In the genomic region with DNA sequence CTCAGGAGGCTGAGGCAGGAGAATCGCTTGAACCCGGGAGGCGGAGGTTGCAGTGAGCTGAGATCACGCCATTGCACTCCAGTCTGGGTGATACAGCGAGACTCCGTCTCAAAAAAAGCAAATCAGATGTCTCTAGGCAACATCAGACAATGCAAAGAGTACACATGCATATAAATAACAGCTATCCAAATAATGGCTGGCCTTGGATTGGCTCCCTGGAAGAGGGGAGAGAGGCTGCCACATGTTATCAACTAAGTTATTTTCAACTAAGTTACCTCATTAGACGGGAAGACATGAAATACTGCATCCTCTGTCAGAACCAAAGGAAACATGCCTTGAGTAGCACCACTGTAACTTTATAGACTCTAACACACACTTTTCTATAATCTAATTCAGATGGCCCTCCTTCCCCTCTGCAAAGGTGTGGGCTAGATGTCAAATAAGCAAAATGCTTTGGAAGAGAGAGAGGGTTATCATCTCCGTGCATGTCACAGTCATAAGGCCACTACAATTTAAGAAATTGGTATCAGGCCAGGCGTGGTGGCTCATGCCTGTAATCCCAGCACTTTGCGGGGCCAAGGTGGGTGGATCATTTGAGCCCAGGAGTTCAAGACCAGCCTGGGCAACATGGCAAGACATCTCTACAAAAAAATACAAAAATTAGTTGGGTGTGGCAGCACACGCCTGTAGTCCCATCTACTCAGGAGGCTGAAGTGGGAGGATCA, we compare ENCODE assay signal across 22 cellular contexts. TPM values are rescaled to one million over a fixed set of nuclear protein-coding genes. Genes with fewer than 3 reads are reported as not detected.
DNase-seq lines count a peak whose midpoint lies in the region; ATAC-seq and TF ChIP-seq lines count a peak whose summit lies in the region.
"Had no signal": no experiment of that assay in that cellular context is flagged by ENCODE, and none has a peak within 500 bp of the region (broad histone marks: within the 10 kb centered on the region; RNA-seq: fewer than 3 reads in every experiment).

No MANE protein-coding gene starts in this region.

- no peaks in the 10 kb centered on the region for H3K9me3 Mint-ChIP-seq in CD8-positive, alpha-beta T cell
- no peaks in the 10 kb centered on the region for H3K9me3 Mint-ChIP-seq in activated T-helper 1 cell treated with anti-CD3 and anti-CD28 coated beads, Interleukin-12 subunit alpha, Interleukin-12 subunit beta, Interleukin-2, Interleukin-4 antibody, amounts not matched to agents 30 ng/mL and 10 ng/mL and 1 ng/mL, durations not matched to agents 14 hours and 24 hours and 36 hours
- H3K9me3 Mint-ChIP-seq in nephron (peaks cover 4% of the 10 kb centered on the region), mesothelial cell of epicardium (no peaks in the 10 kb centered on the region)

- ATAC-seq in CD8-positive, alpha-beta T cell = no peak
- peak; percentile 71 to 75 for ATAC-seq in left cardiac atrium
- ATAC-seq: HepG2, K562 had no signal

- H3K4me1 ChIP-seq in CD8-positive, alpha-beta T cell (ENCODE audit: insufficient read depth, low read length) = peaks cover 67% of the 10 kb centered on the region

- no peak overlapping the region for H3K4me3 Mint-ChIP-seq in CD8-positive, alpha-beta T cell
- H3K4me3 Mint-ChIP-seq in activated T-helper 1 cell treated with anti-CD3 and anti-CD28 coated beads, Interleukin-12 subunit alpha, Interleukin-12 subunit beta, Interleukin-2, Interleukin-4 antibody, amounts not matched to agents 30 ng/mL and 10 ng/mL and 1 ng/mL, durations not matched to agents 14 hours and 24 hours and 36 hours = no peak overlapping the region
- no peak overlapping the region for H3K4me3 Mint-ChIP-seq in nephron
- no peak overlapping the region for H3K4me3 Mint-ChIP-seq in mesothelial cell of epicardium

- no peak for TF ChIP-seq CTCF in CD8-positive, alpha-beta T cell (IDR thresholded peaks at IDR 0.05)
- TF ChIP-seq CTCF in nephron (IDR thresholded peaks at IDR 0.05; ENCODE audit: unreplicated experiment in 3 of 3) (no peak), mesothelial cell of epicardium (IDR thresholded peaks at IDR 0.05; ENCODE audit: unreplicated experiment) (no peak)

- H3K27me3 Mint-ChIP-seq in CD8-positive, alpha-beta T cell (ENCODE audit: low read depth) = no peaks in the 10 kb centered on the region
- H3K27me3 Mint-ChIP-seq in activated T-helper 1 cell treated with anti-CD3 and anti-CD28 coated beads, Interleukin-12 subunit alpha, Interleukin-12 subunit beta, Interleukin-2, Interleukin-4 antibody, amounts not matched to agents 30 ng/mL and 10 ng/mL and 1 ng/mL, durations not matched to agents 14 hours and 24 hours and 36 hours (ENCODE audit: insufficient read depth) = peaks cover 2% of the 10 kb centered on the region
- H3K27me3 Mint-ChIP-seq in nephron (ENCODE audit: low read depth) (no peaks in the 10 kb centered on the region), mesothelial cell of epicardium (ENCODE audit: low read depth) (no peaks in the 10 kb centered on the region)
- H3K27me3 Mint-ChIP-seq: CD8-positive, alpha-beta memory T cell had no signal

- intact Hi-C loops in CD8-positive, alpha-beta T cell (cut with DNase I, micrococcal nuclease) = no loop called here
- intact Hi-C loops in activated T-helper 1 cell treated with anti-CD3 and anti-CD28 coated beads, Interleukin-12 subunit alpha, Interleukin-12 subunit beta, Interleukin-2, Interleukin-4 antibody, amounts not matched to agents 30 ng/mL and 10 ng/mL and 1 ng/mL, durations not matched to agents 14 hours and 24 hours and 36 hours (cut with micrococcal nuclease) = no loop called here
- intact Hi-C loops in left cardiac atrium (cut with DNase I) = no loop called here

- no peaks in the 10 kb centered on the region for H3K9me3 ChIP-seq in CD8-positive, alpha-beta T cell (ENCODE audit: low read length)
- H3K9me3 ChIP-seq: MG63 had no signal

- CTCF ChIA-PET in CD8-positive, alpha-beta T cell (lab: Charles Lee) = interaction anchor here (1.0 kb wide), 1 partner anchor 227 kb away, joined by 3 read pairs; no protein-coding TSS in a partner anchor

- POLR2A ChIA-PET in CD8-positive, alpha-beta T cell (lab: Charles Lee) = interaction anchor here (1.1 kb wide), 1 partner anchor 22 kb away, joined by 4 read pairs; a partner anchor contains a TSS

- H3K4me3 ChIP-seq in CD8-positive, alpha-beta T cell (ENCODE audit: low read depth, low read length) = no peak overlapping the region
- H3K4me3 ChIP-seq: K562, MG63, SK-N-MC had no signal

- H3K27me3 ChIP-seq in CD8-positive, alpha-beta T cell (ENCODE audit: insufficient read depth, low read length) = no peaks in the 10 kb centered on the region
- H3K27me3 ChIP-seq: MG63 had no signal

- H3K27ac Mint-ChIP-seq in CD8-positive, alpha-beta T cell = peak overlapping the region; percentile 71
- peak overlapping the region; percentile 26 for H3K27ac Mint-ChIP-seq in activated T-helper 1 cell treated with anti-CD3 and anti-CD28 coated beads, Interleukin-12 subunit alpha, Interleukin-12 subunit beta, Interleukin-2, Interleukin-4 antibody, amounts not matched to agents 30 ng/mL and 10 ng/mL and 1 ng/mL, durations not matched to agents 14 hours and 24 hours and 36 hours
- H3K27ac Mint-ChIP-seq in nephron = peak overlapping the region; percentile 58 to 92 (median 67)
- no peak overlapping the region for H3K27ac Mint-ChIP-seq in mesothelial cell of epicardium

- no peak overlapping the region for H3K27ac ChIP-seq in CD8-positive, alpha-beta T cell (ENCODE audit: low read depth, low read length)
- H3K27ac ChIP-seq: HL-60, SK-N-MC had no signal

- H3K4me1 Mint-ChIP-seq in CD8-positive, alpha-beta T cell (ENCODE audit: low read depth) = peaks cover 75% of the 10 kb centered on the region
- H3K4me1 Mint-ChIP-seq in activated T-helper 1 cell treated with anti-CD3 and anti-CD28 coated beads, Interleukin-12 subunit alpha, Interleukin-12 subunit beta, Interleukin-2, Interleukin-4 antibody, amounts not matched to agents 30 ng/mL and 10 ng/mL and 1 ng/mL, durations not matched to agents 14 hours and 24 hours and 36 hours (ENCODE audit: low read depth) = peaks cover 52% of the 10 kb centered on the region
- H3K4me1 Mint-ChIP-seq in nephron (peaks cover 50% of the 10 kb centered on the region), mesothelial cell of epicardium (peaks cover 27% of the 10 kb centered on the region)

- no peaks in the 10 kb centered on the region for H3K36me3 ChIP-seq in CD8-positive, alpha-beta T cell (ENCODE audit: insufficient read depth, low read length)
- H3K36me3 ChIP-seq: MG63 had no signal

- peaks cover 9% of the 10 kb centered on the region for H3K36me3 Mint-ChIP-seq in CD8-positive, alpha-beta T cell
- H3K36me3 Mint-ChIP-seq in activated T-helper 1 cell treated with anti-CD3 and anti-CD28 coated beads, Interleukin-12 subunit alpha, Interleukin-12 subunit beta, Interleukin-2, Interleukin-4 antibody, amounts not matched to agents 30 ng/mL and 10 ng/mL and 1 ng/mL, durations not matched to agents 14 hours and 24 hours and 36 hours (ENCODE audit: low read depth) = peaks cover 22% of the 10 kb centered on the region
- peaks cover 23% of the 10 kb centered on the region for H3K36me3 Mint-ChIP-seq in nephron (ENCODE audit: low read depth)
- H3K36me3 Mint-ChIP-seq in mesothelial cell of epicardium = peaks cover 11% of the 10 kb centered on the region

- DNase-seq in CD8-positive, alpha-beta T cell = no peak
- DNase-seq in activated T-helper 1 cell treated with anti-CD3 and anti-CD28 coated beads, Interleukin-12 subunit alpha, Interleukin-12 subunit beta, Interleukin-2, Interleukin-4 antibody, amounts not matched to agents 30 ng/mL and 10 ng/mL and 1 ng/mL, durations not matched to agents 14 hours and 24 hours and 36 hours (ENCODE audit: low spot score) = no peak
- DNase-seq in left cardiac atrium = no peak
- no peak for DNase-seq in mesothelial cell of epicardium (ENCODE audit: low spot score in 2 of 2, unreplicated experiment in 2 of 2)
- no peak for DNase-seq in GM19240 (ENCODE audit: insufficient read length, low spot score)
- no peak for DNase-seq in SIG-M5 treated with dmso at 0.1 percent for 504 hours (lab: John Stamatoyannopoulos, UW; ENCODE audit: unreplicated experiment)
- DNase-seq: CD8-positive, alpha-beta memory T cell; DMS53; GDM1; MG63; NCI-H1417; NCI-H1694 treated with DMSO at 0.1 percent for 48 hours; NCI-H2081 treated with DMSO at 0.1 percent for 48 hours; NCI-H2171 treated with DMSO at 0.1 percent for 48 hours; NCI-H526; OCI-M1; SHP77 had no signal

RNA-seq across cellular contexts. Expression of a gene that starts 22.5 kb away (rescaled TPM):
- total RNA-seq in CD8-positive, alpha-beta T cell = 100 to 1,000 TPM; 909 to 922 TPM
- total RNA-seq in activated T-helper 1 cell treated with anti-CD3 and anti-CD28 coated beads, Interleukin-12 subunit alpha, Interleukin-12 subunit beta, Interleukin-2, Interleukin-4 antibody, amounts not matched to agents 30 ng/mL and 10 ng/mL and 1 ng/mL, durations not matched to agents 14 hours and 24 hours and 36 hours = 139 and 142 TPM in 2 replicates
- 1 to 10 TPM; 8.1 to 9.8 TPM for total RNA-seq in left cardiac atrium
- 26.7 to 32.4 TPM (median 28.5 TPM) in 3 replicates for total RNA-seq in mesothelial cell of epicardium
